ENCODE assay signal across 25 cellular contexts in genomic region chr14:68849416-68849815, GRCh38.
"Had no signal": no experiment of that assay in that cellular context is flagged by ENCODE, and none has a peak within 500 bp of the region (broad histone marks: within the 10 kb centered on the region; RNA-seq: fewer than 3 reads in every experiment).

No MANE protein-coding gene starts in this region.

- H3K9ac ChIP-seq: KMS-11 had no signal

- H3K4me2 ChIP-seq: KMS-11 had no signal

- H3K9me3 Mint-ChIP-seq: activated CD4-positive, alpha-beta T cell treated with anti-CD3 and anti-CD28 coated beads, Interleukin-2, amount 10 ng/mL, durations not matched to agents 24 days and 14 days; activated naive CD4-positive, alpha-beta T cell treated with anti-CD3 and anti-CD28 coated beads, Interleukin-2, amount 50 U/mL, for 24 hours; activated T-helper 1 cell treated with anti-CD3 and anti-CD28 coated beads, Interleukin-12 subunit alpha, Interleukin-12 subunit beta, Interleukin-2, Interleukin-4 antibody, amounts not matched to agents 30 ng/mL and 10 ng/mL and 1 ng/mL, durations not matched to agents 14 hours and 24 hours and 36 hours; T-helper 1 cell treated with Interleukin-12 subunit alpha and Interleukin-12 subunit beta and Interleukin-4 antibody, amounts not matched to agents 30 μg/mL and 1 μg/mL, for 36 hours had no signal

- DNase-seq: activated CD4-positive, alpha-beta T cell treated with anti-CD3 and anti-CD28 coated beads for 1 hour; activated CD4-positive, alpha-beta T cell treated with anti-CD3 and anti-CD28 coated beads, Interleukin-2, amount 10 ng/mL, durations not matched to agents 24 days and 14 days; activated CD4-positive, alpha-beta T cell treated with anti-CD3 and anti-CD28 coated beads, Interleukin-2, amount 50 U/mL, for 48 hours; activated CD8-positive, alpha-beta memory T cell treated with anti-CD3 and anti-CD28 coated beads, Interleukin-2, amount 10 ng/mL, durations not matched to agents 7 days and 5 days; activated effector memory CD4-positive, alpha-beta T cell treated with Interleukin-2 at 50 U/mL for 16 hours; activated naive CD4-positive, alpha-beta T cell; activated T-cell treated with anti-CD3 and anti-CD28 coated beads, Interleukin-2, amount 50 U/mL, for 24 hours; aorta; MM.1S; NCI-H1105; NCI-H1436 treated with DMSO at 0.1 percent for 48 hours; NCI-H187; NCI-H2081; NCI-H510A treated with DMSO at 0.1 percent for 48 hours; NCI-H69; NK-92 treated with Interleukin-12 subunit alpha and Interleukin-12 subunit beta, amount 100 ng/mL, for 24 hours; OCI-M1; RPMI8226; SHP77 treated with DMSO at 0.1 percent for 48 hours had no signal

- H3K36me3 Mint-ChIP-seq: activated CD8-positive, alpha-beta memory T cell treated with anti-CD3 and anti-CD28 coated beads, Interleukin-2, amount 10 ng/mL, durations not matched to agents 7 days and 5 days had no signal

- ATAC-seq: activated CD8-positive, alpha-beta memory T cell treated with anti-CD3 and anti-CD28 coated beads, Interleukin-2, amount 10 ng/mL, durations not matched to agents 7 days and 5 days; Panc1 had no signal

- H3K4me1 ChIP-seq: breast epithelium had no signal

- H3K4me1 Mint-ChIP-seq: activated CD4-positive, alpha-beta T cell treated with anti-CD3 and anti-CD28 coated beads, Interleukin-2, amount 10 ng/mL, durations not matched to agents 24 days and 14 days had no signal

- H3K4me3 ChIP-seq: breast epithelium had no signal

- H3K4me3 Mint-ChIP-seq: activated CD4-positive, alpha-beta T cell treated with anti-CD3 and anti-CD28 coated beads, Interleukin-2, amount 10 ng/mL, durations not matched to agents 24 days and 14 days; activated CD8-positive, alpha-beta memory T cell treated with anti-CD3 and anti-CD28 coated beads, Interleukin-2, amount 10 ng/mL, durations not matched to agents 7 days and 5 days; activated naive CD4-positive, alpha-beta T cell treated with anti-CD3 and anti-CD28 coated beads, Interleukin-2, amount 50 U/mL, for 24 hours; activated T-cell treated with anti-CD3 and anti-CD28 coated beads, Interleukin-2, amount 50 U/mL, for 24 hours; activated T-helper 1 cell treated with anti-CD3 and anti-CD28 coated beads, Interleukin-12 subunit alpha, Interleukin-12 subunit beta, Interleukin-2, Interleukin-4 antibody, amounts not matched to agents 30 ng/mL and 10 ng/mL and 1 ng/mL, durations not matched to agents 14 hours and 24 hours and 36 hours; T-helper 1 cell treated with Interleukin-12 subunit alpha and Interleukin-12 subunit beta and Interleukin-4 antibody, amounts not matched to agents 30 μg/mL and 1 μg/mL, for 36 hours had no signal

- H3K9me3 ChIP-seq: breast epithelium had no signal

- H3K27me3 ChIP-seq: breast epithelium had no signal

- H3K36me3 ChIP-seq: breast epithelium had no signal

- H3K27ac Mint-ChIP-seq: activated CD4-positive, alpha-beta T cell treated with anti-CD3 and anti-CD28 coated beads, Interleukin-2, amount 10 ng/mL, durations not matched to agents 24 days and 14 days; activated CD8-positive, alpha-beta memory T cell treated with anti-CD3 and anti-CD28 coated beads, Interleukin-2, amount 10 ng/mL, durations not matched to agents 7 days and 5 days; activated naive CD4-positive, alpha-beta T cell treated with anti-CD3 and anti-CD28 coated beads, Interleukin-2, amount 50 U/mL, for 24 hours; activated T-cell treated with anti-CD3 and anti-CD28 coated beads, Interleukin-2, amount 50 U/mL, for 24 hours; activated T-helper 1 cell treated with anti-CD3 and anti-CD28 coated beads, Interleukin-12 subunit alpha, Interleukin-12 subunit beta, Interleukin-2, Interleukin-4 antibody, amounts not matched to agents 30 ng/mL and 10 ng/mL and 1 ng/mL, durations not matched to agents 14 hours and 24 hours and 36 hours; T-helper 1 cell treated with Interleukin-12 subunit alpha and Interleukin-12 subunit beta and Interleukin-4 antibody, amounts not matched to agents 30 μg/mL and 1 μg/mL, for 36 hours had no signal
